In genomic region chr2:240574386-240575100, GRCh38 we compare ENCODE assay signal across 19 cellular contexts. TPM values are rescaled to one million over a fixed set of nuclear protein-coding genes. Genes with fewer than 3 reads are reported as not detected.
DNase-seq lines count a peak whose midpoint lies in the region; ATAC-seq and TF ChIP-seq lines count a peak whose summit lies in the region.
"Had no signal": no experiment of that assay in that cellular context is flagged by ENCODE, and none has a peak within 500 bp of the region (broad histone marks: within the 10 kb centered on the region; RNA-seq: fewer than 3 reads in every experiment).

No MANE protein-coding gene starts in this region.

- H3K27me3 ChIP-seq in esophagus (ENCODE audit: control insufficient read depth in 1 of 2, insufficient read depth in 2 of 2, low read length in 2 of 2), result no peaks in the 10 kb centered on the region
- H3K27me3 ChIP-seq in lower lobe of right lung (ENCODE audit: low read depth), result no peaks in the 10 kb centered on the region
- H3K27me3 ChIP-seq: brain microvascular endothelial cell, foreskin keratinocyte, hepatocyte had no signal

- peak overlapping the region; percentile 12 to 18 for H3K4me3 ChIP-seq in esophagus (ENCODE audit: low read depth in 1 of 2, low read length in 2 of 2)
- H3K4me3 ChIP-seq in lower lobe of right lung, result no peak overlapping the region
- H3K4me3 ChIP-seq: hepatocyte had no signal

- intact Hi-C loops in lower lobe of right lung (cut with DNase I), result no loop called here

- ATAC-seq in GM18505 (IDR thresholded peaks at IDR 0.05; ENCODE audit: unreplicated experiment), result no peak
- no peak for ATAC-seq in lower lobe of right lung
- ATAC-seq: activated CD8-positive, alpha-beta T cell treated with anti-CD3 and anti-CD28 coated beads, Interleukin-2, amount 10 ng/mL, durations not matched to agents 7 days and 5 days; foreskin keratinocyte; Panc1 had no signal

- H3K36me3 ChIP-seq in esophagus (ENCODE audit: control insufficient read depth in 2 of 2, insufficient read depth in 2 of 2, low read length in 1 of 2) (peaks cover 4 to 55% of the 10 kb centered on the region in 2 donors), lower lobe of right lung (peaks cover 65% of the 10 kb centered on the region)

- peak; percentile 11 for TF ChIP-seq POLR2A in GM18505 (IDR thresholded peaks at IDR 0.05; ENCODE audit: borderline replicate concordance, extremely low read depth, insufficient read depth, insufficient read length)

- H3K9me3 ChIP-seq in esophagus (ENCODE audit: control insufficient read depth in 2 of 2, insufficient read depth in 1 of 2, low read depth in 1 of 2, low read length in 1 of 2) (no peaks in the 10 kb centered on the region), lower lobe of right lung (no peaks in the 10 kb centered on the region)

- TF ChIP-seq CTCF in lower lobe of right lung (IDR thresholded peaks at IDR 0.05), result no peak

- DNase-seq in lower lobe of right lung, result peak; percentile 46
- DNase-seq in activated naive CD4-positive, alpha-beta T cell treated with anti-CD3 and anti-CD28 coated beads, Interleukin-2, amount 50 U/mL, for 16 hours, result no peak
- no peak for DNase-seq in UCSD-AML1 (lab: John Stamatoyannopoulos, UW; ENCODE audit: unreplicated experiment)
- DNase-seq in GOT3 (lab: John Stamatoyannopoulos, UW), result no peak
- DNase-seq: activated CD8-positive, alpha-beta T cell treated with anti-CD3 and anti-CD28 coated beads, Interleukin-2, amount 10 ng/mL, durations not matched to agents 7 days and 5 days; activated gamma-delta T cell; activated T-cell treated with anti-CD3 and anti-CD28 coated beads for 4 hours; brain microvascular endothelial cell; effector CD4-positive, alpha-beta T cell; erythroblast; foreskin keratinocyte; NCI-H1048; NCI-H1930; NCI-H526 treated with DMSO at 0.1 percent for 48 hours had no signal

- H3K27ac ChIP-seq in esophagus (ENCODE audit: low read depth in 2 of 2, low read length in 1 of 2) (peak overlapping the region; percentile 85 to 88), lower lobe of right lung (no peak overlapping the region)
- H3K27ac ChIP-seq: brain microvascular endothelial cell, foreskin keratinocyte, hepatocyte had no signal

- peaks cover 14 to 53% of the 10 kb centered on the region in 2 donors for H3K4me1 ChIP-seq in esophagus (ENCODE audit: control insufficient read depth in 2 of 2, insufficient read depth in 2 of 2, low read length in 1 of 2)
- peaks cover 36% of the 10 kb centered on the region for H3K4me1 ChIP-seq in lower lobe of right lung

- WGBS in esophagus, 2 donors, result 71 to 73% methylated on average over 20 to 21 of the region's 21 CpGs

RNA-seq across cellular contexts. Expression of gene RNPEPL1, which starts 6.3 kb away (rescaled TPM):
- polyA plus RNA-seq in esophagus, result 100 to 1,000 TPM in 1 of 2 donors, 10 to 100 TPM in 1; 65.9 to 160 TPM
- total RNA-seq in lower lobe of right lung, result 102 TPM

RNA-seq across cellular contexts. Expression of gene CAPN10, which starts 12.0 kb away (rescaled TPM):
- polyA plus RNA-seq in esophagus, result 10 to 100 TPM; 17.5 to 28.4 TPM
- total RNA-seq in lower lobe of right lung, result 37.2 TPM

RNA-seq across cellular contexts. Expression of gene DUSP28, which starts 14.4 kb away (rescaled TPM):
- 1 to 10 TPM; 3.5 to 3.8 TPM for polyA plus RNA-seq in esophagus
- 5.7 TPM for total RNA-seq in lower lobe of right lung

RNA-seq across cellular contexts. Expression of gene ANKMY1, which starts 16.8 kb away (rescaled TPM):
- 10 to 100 TPM in 1 of 2 donors, 1 to 10 TPM in 1; 4.8 to 16.2 TPM for polyA plus RNA-seq in esophagus
- 29.3 TPM for total RNA-seq in lower lobe of right lung

RNA-seq across cellular contexts. Expression of gene GPR35, which starts 50.7 kb away (rescaled TPM):
- 1 to 10 TPM; 2.1 to 3.1 TPM for polyA plus RNA-seq in esophagus
- 4.7 TPM for total RNA-seq in lower lobe of right lung
- total RNA-seq: SK-MEL-5 had no signal
